In genomic region chr4:79402452-79402851, GRCh38 we compare ENCODE assay signal across 1 cellular context.
TF ChIP-seq lines count a peak whose summit lies in the region.

No MANE protein-coding gene starts in this region.

TF ChIP-seq in WTC11, 78 proteins besides CTCF, POLR2A, EP300 and RAD21 (continued from another document):
- TF ChIP-seq AFF4 (CRISPR knock-in tag; IDR thresholded peaks at IDR 0.05; ENCODE audit: borderline replicate concordance) (no peak), ELF4 (CRISPR knock-in tag; IDR thresholded peaks at IDR 0.05; ENCODE audit: low read depth) (no peak), NFYB (CRISPR knock-in tag; conservative IDR thresholded peaks at IDR 0.05; ENCODE audit: low read depth) (no peak), GRHL2 (CRISPR knock-in tag; IDR thresholded peaks at IDR 0.05; ENCODE audit: insufficient replicate concordance, severe bottlenecking) (no peak), RELA (CRISPR knock-in tag; IDR thresholded peaks at IDR 0.05; ENCODE audit: borderline replicate concordance) (no peak), ZNF263 (CRISPR knock-in tag; IDR thresholded peaks at IDR 0.05; ENCODE audit: low read depth) (no peak), FOXJ3 (CRISPR knock-in tag; IDR thresholded peaks at IDR 0.05; ENCODE audit: borderline replicate concordance) (no peak)
- TF ChIP-seq, protein P1, sequence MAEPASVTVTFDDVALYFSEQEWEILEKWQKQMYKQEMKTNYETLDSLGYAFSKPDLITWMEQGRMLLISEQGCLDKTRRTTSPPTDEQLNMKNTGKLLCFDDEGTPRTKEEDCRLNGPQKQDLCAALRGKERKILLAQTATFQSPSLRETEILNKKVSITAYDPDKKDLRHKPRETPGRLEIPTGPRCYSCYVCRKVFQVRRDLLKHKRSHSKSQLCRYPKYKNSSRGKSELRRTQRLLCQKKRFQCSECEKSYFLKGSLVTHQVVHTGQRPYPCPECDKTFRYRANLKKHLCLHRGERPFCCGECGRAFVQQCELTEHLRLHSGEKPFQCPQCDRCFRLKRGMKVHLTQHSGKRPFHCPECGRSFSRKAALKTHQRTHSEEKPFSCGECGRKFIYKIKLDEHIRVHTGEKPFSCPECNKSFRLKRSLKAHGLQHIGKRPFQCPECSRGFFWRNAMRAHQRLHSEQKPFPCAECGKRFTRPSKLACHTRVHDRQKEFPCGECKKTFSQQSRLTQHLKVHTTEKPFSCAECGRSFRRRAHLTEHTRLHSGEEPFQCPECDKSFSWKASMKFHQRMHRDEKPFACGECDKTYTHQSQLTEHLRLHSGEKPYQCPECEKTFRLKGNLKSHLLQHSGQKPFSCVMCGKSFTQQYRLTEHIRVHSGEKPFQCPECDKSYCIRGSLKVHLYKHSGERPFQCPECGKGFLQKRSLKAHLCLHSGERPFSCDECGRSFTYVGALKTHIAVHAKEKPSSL (CRISPR knock-in tag; conservative IDR thresholded peaks at IDR 0.05): no peak
- TF ChIP-seq, protein P2, sequence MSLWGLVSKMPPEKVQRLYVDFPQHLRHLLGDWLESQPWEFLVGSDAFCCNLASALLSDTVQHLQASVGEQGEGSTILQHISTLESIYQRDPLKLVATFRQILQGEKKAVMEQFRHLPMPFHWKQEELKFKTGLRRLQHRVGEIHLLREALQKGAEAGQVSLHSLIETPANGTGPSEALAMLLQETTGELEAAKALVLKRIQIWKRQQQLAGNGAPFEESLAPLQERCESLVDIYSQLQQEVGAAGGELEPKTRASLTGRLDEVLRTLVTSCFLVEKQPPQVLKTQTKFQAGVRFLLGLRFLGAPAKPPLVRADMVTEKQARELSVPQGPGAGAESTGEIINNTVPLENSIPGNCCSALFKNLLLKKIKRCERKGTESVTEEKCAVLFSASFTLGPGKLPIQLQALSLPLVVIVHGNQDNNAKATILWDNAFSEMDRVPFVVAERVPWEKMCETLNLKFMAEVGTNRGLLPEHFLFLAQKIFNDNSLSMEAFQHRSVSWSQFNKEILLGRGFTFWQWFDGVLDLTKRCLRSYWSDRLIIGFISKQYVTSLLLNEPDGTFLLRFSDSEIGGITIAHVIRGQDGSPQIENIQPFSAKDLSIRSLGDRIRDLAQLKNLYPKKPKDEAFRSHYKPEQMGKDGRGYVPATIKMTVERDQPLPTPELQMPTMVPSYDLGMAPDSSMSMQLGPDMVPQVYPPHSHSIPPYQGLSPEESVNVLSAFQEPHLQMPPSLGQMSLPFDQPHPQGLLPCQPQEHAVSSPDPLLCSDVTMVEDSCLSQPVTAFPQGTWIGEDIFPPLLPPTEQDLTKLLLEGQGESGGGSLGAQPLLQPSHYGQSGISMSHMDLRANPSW (CRISPR knock-in tag; conservative IDR thresholded peaks at IDR 0.05; ENCODE audit: low read depth): no peak
